In genomic region chr18:49399003-49399402, GRCh38 we compare ENCODE assay signal across 9 cellular contexts.
DNase-seq lines count a peak whose midpoint lies in the region; ATAC-seq and TF ChIP-seq lines count a peak whose summit lies in the region.
"Had no signal": no experiment of that assay in that cellular context is flagged by ENCODE, and none has a peak within 500 bp of the region (broad histone marks: within the 10 kb centered on the region; RNA-seq: fewer than 3 reads in every experiment).

No MANE protein-coding gene starts in this region.

- peaks cover 0 to 5% of the 10 kb centered on the region in 2 donors for H3K9me3 ChIP-seq in right atrium auricular region
- peaks cover 0 to 5% of the 10 kb centered on the region in 2 donors for H3K9me3 ChIP-seq in transverse colon

- TF ChIP-seq CTCF in right atrium auricular region (IDR thresholded peaks at IDR 0.05) (no peak), endothelial cell (IDR thresholded peaks at IDR 0.05; ENCODE audit: unreplicated experiment) (no peak), transverse colon (IDR thresholded peaks at IDR 0.05) (no peak)

- H3K4me1 ChIP-seq in right atrium auricular region (peaks cover 0 to 13% of the 10 kb centered on the region in 2 donors), transverse colon (peaks cover 0 to 22% (median 3%) of the 10 kb centered on the region in 4 donors)

- WGBS in transverse colon (ENCODE audit: low coverage in 1 of 2), 2 donors, result 49 to 62% methylated on average over 4 of the region's 4 CpGs

- in situ Hi-C loops in transverse colon (cut with MboI; ENCODE audit: low pct_ligation_motif_present in 1 of 4, low pct_unique_long_range_greater_than_20kb in 1 of 4, low sequenced_read_pairs in 3 of 4), result no loop called here

- ATAC-seq in Right ventricle myocardium superior (ENCODE audit: poor library complexity) (peak; percentile 58), HG03571 (IDR thresholded peaks at IDR 0.05; ENCODE audit: unreplicated experiment) (peak; percentile 63)

- DNase-seq in Right ventricle myocardium superior (no peak), right atrium auricular region (ENCODE audit: low spot score) (no peak), endothelial cell (ENCODE audit: low spot score) (peak; percentile 9), transverse colon (no peak), NCI-H2171 (lab: John Stamatoyannopoulos, UW) (no peak), NCI-H524 treated with DMSO at 0.1 percent for 48 hours (lab: John Stamatoyannopoulos, UW) (no peak)
- DNase-seq in stimulated activated CD4-positive, alpha-beta T cell treated with anti-CD3 and anti-CD28 coated beads, Interleukin-15, amount 100 ng/mL, for 24 hours, result no peak

- no peaks in the 10 kb centered on the region for H3K27me3 Mint-ChIP-seq in endothelial cell (ENCODE audit: unreplicated experiment)
- H3K27me3 Mint-ChIP-seq: stimulated activated naive CD8-positive, alpha-beta T cell treated with anti-CD3 and anti-CD28 coated beads, Interleukin-15, Interleukin-2, amounts not matched to agents 100 ng/mL and 50 ng/mL, for 24 hours had no signal

- TF ChIP-seq EP300 in transverse colon (IDR thresholded peaks at IDR 0.05; ENCODE audit: low read depth), result no peak

- H3K36me3 ChIP-seq in right atrium auricular region, result no peaks in the 10 kb centered on the region
- no peaks in the 10 kb centered on the region for H3K36me3 ChIP-seq in transverse colon

- no peak overlapping the region for H3K4me3 Mint-ChIP-seq in endothelial cell (ENCODE audit: unreplicated experiment)
- H3K4me3 Mint-ChIP-seq: stimulated activated naive CD8-positive, alpha-beta T cell treated with anti-CD3 and anti-CD28 coated beads, Interleukin-15, Interleukin-2, amounts not matched to agents 100 ng/mL and 50 ng/mL, for 24 hours had no signal

- H3K27ac ChIP-seq in right atrium auricular region (no peak overlapping the region), transverse colon (peak overlapping the region in 2 of 4 donors; percentile 47 to 58)

- H3K4me3 ChIP-seq in right atrium auricular region, result no peak overlapping the region
- H3K4me3 ChIP-seq in transverse colon, result no peak overlapping the region

- H3K4me1 Mint-ChIP-seq in endothelial cell (ENCODE audit: unreplicated experiment), result peaks cover 10% of the 10 kb centered on the region

- H3K27me3 ChIP-seq in right atrium auricular region (no peaks in the 10 kb centered on the region), transverse colon (no peaks in the 10 kb centered on the region)

- intact Hi-C loops in Right ventricle myocardium superior (cut with DNase I) (no loop called here), transverse colon (cut with DNase I; ENCODE audit: low total_unique reads) (no loop called here)

- H3K27ac Mint-ChIP-seq in endothelial cell (ENCODE audit: unreplicated experiment), result peak overlapping the region; percentile 70

- H3K9me3 Mint-ChIP-seq in endothelial cell (ENCODE audit: unreplicated experiment), result no peaks in the 10 kb centered on the region

- no peaks in the 10 kb centered on the region for H3K36me3 Mint-ChIP-seq in endothelial cell (ENCODE audit: low read depth, unreplicated experiment)

- TF ChIP-seq POLR2A in transverse colon (IDR thresholded peaks at IDR 0.05), result no peak
